Comparison of ENCODE assay signal across 10 cellular contexts in genomic region chr11:96013459-96014213, GRCh38.
DNase-seq lines count a peak whose midpoint lies in the region; ATAC-seq and TF ChIP-seq lines count a peak whose summit lies in the region.
"Had no signal": no experiment of that assay in that cellular context is flagged by ENCODE, and none has a peak within 500 bp of the region (broad histone marks: within the 10 kb centered on the region; RNA-seq: fewer than 3 reads in every experiment).

No MANE protein-coding gene starts in this region.

- H3K36me3 ChIP-seq in SU-DHL-6 (ENCODE audit: low read length) (no peaks in the 10 kb centered on the region), esophagus squamous epithelium (no peaks in the 10 kb centered on the region)

- no peak for TF ChIP-seq CTCF in SU-DHL-6 (IDR thresholded peaks at IDR 0.05; ENCODE audit: insufficient read depth, low read length, poor library complexity, severe bottlenecking)
- TF ChIP-seq CTCF in esophagus squamous epithelium (IDR thresholded peaks at IDR 0.05): no peak

- DNase-seq in activated T-cell treated with anti-CD3 and anti-CD28 coated beads for 48 hours (ENCODE audit: low read depth) (peak; percentile 7), activated T-cell treated with anti-CD3 and anti-CD28 coated beads for 4 hours (no peak), cerebellar cortex (ENCODE audit: low spot score) (peak; percentile 47), esophagus squamous epithelium (lab: John Stamatoyannopoulos, UW) (no peak), posterior vena cava (ENCODE audit: low spot score) (no peak)
- DNase-seq in stimulated activated naive CD8-positive, alpha-beta T cell treated with anti-CD3 and anti-CD28 coated beads, Interleukin-15, Interleukin-2, amounts not matched to agents 100 U/mL and 50 U/mL, for 24 hours: peak; percentile 19
- DNase-seq: NCI-H1436 treated with DMSO at 0.1 percent for 48 hours, SW 1271 had no signal

- no peaks in the 10 kb centered on the region for H4K20me1 ChIP-seq in SU-DHL-6 (ENCODE audit: low read depth, low read length)

- no peaks in the 10 kb centered on the region for H3K9me3 ChIP-seq in SU-DHL-6 (ENCODE audit: insufficient read depth, low read length)
- H3K9me3 ChIP-seq in esophagus squamous epithelium: no peaks in the 10 kb centered on the region

- WGBS in esophagus squamous epithelium, 2 donors: 60 to 74% methylated on average over 7 to 9 of the region's 17 CpGs

- peaks cover 0 to 34% (median 6%) of the 10 kb centered on the region in 3 donors for H3K4me1 ChIP-seq in esophagus squamous epithelium

- H3K27ac ChIP-seq in SU-DHL-6 (ENCODE audit: low read depth, low read length): no peak overlapping the region
- H3K27ac ChIP-seq in esophagus squamous epithelium: peak overlapping the region in 2 of 4 donors; percentile 13 to 22

- H3K27me3 ChIP-seq in SU-DHL-6 (ENCODE audit: low read length) (no peaks in the 10 kb centered on the region), esophagus squamous epithelium (no peaks in the 10 kb centered on the region)

- H3K79me2 ChIP-seq in SU-DHL-6 (ENCODE audit: insufficient read depth, low read length): no peaks in the 10 kb centered on the region

- no peak for TF ChIP-seq POLR2A in esophagus squamous epithelium (IDR thresholded peaks at IDR 0.05)

- H3K4me3 ChIP-seq in SU-DHL-6 (ENCODE audit: insufficient read depth, low read length, poor library complexity, severe bottlenecking) (no peak overlapping the region), esophagus squamous epithelium (no peak overlapping the region)

- H2AFZ ChIP-seq in SU-DHL-6 (ENCODE audit: low read depth, low read length, severe bottlenecking): peak overlapping the region; percentile 52

- no peak overlapping the region for H3K9ac ChIP-seq in SU-DHL-6 (ENCODE audit: low read length)

- no peaks in the 10 kb centered on the region for H3K9me2 ChIP-seq in SU-DHL-6 (replicated peaks; ENCODE audit: insufficient read depth, low read length)

- H3F3A ChIP-seq in SU-DHL-6 (ENCODE audit: insufficient read depth): peaks cover 24% of the 10 kb centered on the region

- peak; percentile 11 for ATAC-seq in stimulated activated naive CD8-positive, alpha-beta T cell treated with anti-CD3 and anti-CD28 coated beads, Interleukin-15, Interleukin-2, amounts not matched to agents 100 U/mL and 50 U/mL, for 24 hours
- no peak for ATAC-seq in HG02798 (IDR thresholded peaks at IDR 0.05; ENCODE audit: poor library complexity, unreplicated experiment)

- intact Hi-C loops in esophagus squamous epithelium (cut with DNase I): no loop called here
- intact Hi-C loops in posterior vena cava (cut with DNase I): no loop called here

- H3K4me2 ChIP-seq in SU-DHL-6 (ENCODE audit: low read depth, low read length, poor library complexity, severe bottlenecking): no peak overlapping the region

Comparison
In these comparisons a context has a peak if more than half of its experiments do, and no peak if none do; other contexts are left out.
1. DNase-seq: peak in activated T-cell treated with anti-CD3 and anti-CD28 coated beads for 48 hours (single experiment), cerebellar cortex (single experiment) and stimulated activated naive CD8-positive, alpha-beta T cell treated with anti-CD3 and anti-CD28 coated beads, Interleukin-15, Interleukin-2, amounts not matched to agents 100 U/mL and 50 U/mL, for 24 hours (single experiment); none in activated T-cell treated with anti-CD3 and anti-CD28 coated beads for 4 hours (single experiment), esophagus squamous epithelium (single experiment) and posterior vena cava (single experiment).